23 cellular contexts compared by ENCODE assay signal in the genomic region with DNA sequence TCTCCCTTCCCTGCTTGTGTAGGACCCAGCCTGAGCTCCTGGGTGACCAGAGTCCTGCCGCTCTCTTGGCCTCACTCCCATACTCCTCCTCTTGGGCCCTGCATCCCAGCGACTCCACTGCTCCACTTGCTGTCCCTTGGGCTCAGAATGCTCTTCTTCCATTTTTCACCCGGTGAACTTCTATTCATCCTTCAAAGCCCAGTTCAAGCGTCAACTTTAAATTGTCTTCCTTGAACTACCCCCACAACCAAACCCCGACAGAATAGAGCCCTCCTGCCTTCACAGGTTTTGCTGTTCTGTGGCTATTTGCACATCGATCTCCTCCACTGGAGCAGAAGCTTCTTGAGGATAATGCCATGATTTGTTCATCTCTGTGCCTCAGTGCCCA.
"Had no signal": no experiment of that assay in that cellular context is flagged by ENCODE, and none has a peak within 500 bp of the region (broad histone marks: within the 10 kb centered on the region; RNA-seq: fewer than 3 reads in every experiment).

No MANE protein-coding gene starts in this region.

- H3K4me3 Mint-ChIP-seq: activated naive CD8-positive, alpha-beta T cell treated with anti-CD3 and anti-CD28 coated beads for 36 hours; activated T-cell treated with anti-CD3 and anti-CD28 coated beads, Interleukin-2, amount 50 U/mL, for 24 hours; mesothelial cell of epicardium had no signal

- H3K27ac Mint-ChIP-seq: activated naive CD8-positive, alpha-beta T cell treated with anti-CD3 and anti-CD28 coated beads for 36 hours; activated T-cell treated with anti-CD3 and anti-CD28 coated beads, Interleukin-2, amount 50 U/mL, for 24 hours; mesothelial cell of epicardium had no signal

- H3K36me3 ChIP-seq: adrenal gland, heart left ventricle, right atrium auricular region, transverse colon had no signal

- H3K27me3 Mint-ChIP-seq: activated naive CD8-positive, alpha-beta T cell treated with anti-CD3 and anti-CD28 coated beads for 36 hours; activated T-cell treated with anti-CD3 and anti-CD28 coated beads, Interleukin-2, amount 50 U/mL, for 24 hours; naive B cell had no signal

- DNase-seq: activated CD4-positive, alpha-beta T cell treated with anti-CD3 and anti-CD28 coated beads for 4 hours; activated CD4-positive, alpha-beta T cell treated with anti-CD3 and anti-CD28 coated beads, Interleukin-2, amount 50 U/mL, for 4 hours; activated CD8-positive, alpha-beta memory T cell treated with anti-CD3 and anti-CD28 coated beads, Interleukin-2, amount 50 U/mL, for 4 hours; activated naive CD4-positive, alpha-beta T cell treated with Interleukin-2 at 50 U/mL for 16 hours; activated naive CD8-positive, alpha-beta T cell treated with anti-CD3 and anti-CD28 coated beads for 36 hours; activated T-cell treated with anti-CD3 and anti-CD28 coated beads, Interleukin-2, amount 50 U/mL, for 24 hours; adrenal gland; aorta; body of pancreas; cerebellar nuclear complex; cortex of kidney; heart left ventricle; naive B cell; occipital lobe; stimulated activated CD4-positive, alpha-beta T cell treated with anti-CD3 and anti-CD28 coated beads, Interleukin-1b, Interleukin-23, amount 100 ng/mL, for 48 hours; stimulated activated CD4-positive, alpha-beta T cell treated with anti-CD3 and anti-CD28 coated beads, Interleukin-4, amount 100 ng/mL, for 4 hours; stimulated activated CD8-positive, alpha-beta memory T cell treated with anti-CD3 and anti-CD28 coated beads, Interleukin-4, amount 100 ng/mL, for 48 hours; stimulated activated naive CD4-positive, alpha-beta T cell treated with Interleukin-2 at 50 U/mL for 16 hours; testis; transverse colon had no signal

- H3K4me1 Mint-ChIP-seq: mesothelial cell of epicardium had no signal

- H3K36me3 Mint-ChIP-seq: activated naive CD8-positive, alpha-beta T cell treated with anti-CD3 and anti-CD28 coated beads for 36 hours; mesothelial cell of epicardium; naive B cell had no signal

- H3K27ac ChIP-seq: adrenal gland, body of pancreas, heart left ventricle, parathyroid adenoma, right atrium auricular region, testis, transverse colon had no signal

- H3K9me3 ChIP-seq: adrenal gland, body of pancreas, heart left ventricle, right atrium auricular region, testis, transverse colon had no signal

- H3K9me3 Mint-ChIP-seq: activated naive CD8-positive, alpha-beta T cell treated with anti-CD3 and anti-CD28 coated beads for 36 hours; activated T-cell treated with anti-CD3 and anti-CD28 coated beads, Interleukin-2, amount 50 U/mL, for 24 hours; mesothelial cell of epicardium; naive B cell had no signal

- ATAC-seq: body of pancreas, heart left ventricle had no signal
